8 cellular contexts compared by ENCODE assay signal in the genomic region with DNA sequence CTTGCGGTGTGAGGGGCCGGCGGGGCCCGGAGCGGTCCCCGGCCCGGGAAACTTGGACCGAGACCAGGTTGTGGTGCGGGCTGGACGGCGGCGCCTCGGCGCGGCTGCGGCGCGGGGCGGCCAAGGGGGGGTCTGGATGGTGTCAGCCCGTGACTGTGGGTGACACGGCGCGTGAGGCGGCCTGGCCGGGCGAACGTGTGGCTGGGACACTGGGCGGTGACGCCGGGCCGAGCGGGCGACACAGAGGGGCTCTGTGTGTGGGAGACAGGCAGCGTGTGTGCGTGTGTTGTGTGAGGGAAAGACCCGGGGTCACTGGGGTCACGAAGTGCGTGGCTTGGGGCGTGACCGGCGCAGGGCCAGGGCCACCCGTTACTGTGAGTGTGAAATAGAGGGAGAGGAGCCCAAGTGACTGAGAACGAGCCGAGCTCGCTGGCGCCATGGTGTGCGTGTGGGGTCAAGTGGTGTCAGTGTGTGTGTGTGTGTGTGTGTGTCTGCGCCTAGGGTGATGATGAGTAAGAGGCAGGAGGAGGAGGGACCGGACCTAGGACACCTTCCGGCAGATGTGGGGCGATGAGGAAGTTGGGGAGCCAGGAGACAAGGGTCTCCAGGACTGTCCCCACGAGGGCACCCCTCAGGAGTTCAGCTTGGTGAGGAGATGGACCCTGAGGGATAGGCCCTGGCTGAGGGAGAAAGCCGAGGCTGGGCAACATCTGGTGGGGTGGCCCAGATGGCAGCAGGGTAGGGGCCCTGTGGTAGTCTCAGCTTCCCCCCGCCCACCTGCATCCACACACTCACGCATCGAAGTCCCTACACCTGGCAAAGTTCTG. TPM values are rescaled to one million over a fixed set of nuclear protein-coding genes. Genes with fewer than 3 reads are reported as not detected.
DNase-seq lines count a peak whose midpoint lies in the region; ATAC-seq, FAIRE-seq and TF ChIP-seq lines count a peak whose summit lies in the region.

No MANE protein-coding gene starts in this region.

- H2AFZ ChIP-seq in HepG2 (ENCODE audit: low read length), result no peak overlapping the region

- H3K36me3 ChIP-seq in colonic mucosa (no peaks in the 10 kb centered on the region), HepG2 (replicated peaks in 1 of 2; ENCODE audit: control insufficient read depth in 1 of 2, insufficient read depth in 2 of 2, low read length in 2 of 2) (no peaks in the 10 kb centered on the region)

- H3K9ac ChIP-seq in colonic mucosa (ENCODE audit: low read depth in 2 of 2, low read length in 2 of 2) (peak overlapping the region; percentile 70 to 93), HepG2 (ENCODE audit: insufficient read depth, low read depth, low read length) (peak overlapping the region; percentile 77)

- DNase-seq in GDM1 (lab: John Stamatoyannopoulos, UW), result peak; percentile 66
- peak; percentile 83 for DNase-seq in HCEC 1CT
- peak; percentile 46 for DNase-seq in NCI-H1105 (lab: John Stamatoyannopoulos, UW)
- DNase-seq in activated CD4-positive, alpha-beta T cell treated with anti-CD3 and anti-CD28 coated beads for 24 hours (ENCODE audit: low read depth in 2 of 2), result peak; percentile 31 to 54
- peak; percentile 57 for DNase-seq in colonic mucosa
- peak; percentile 54 for DNase-seq in HepG2 (ENCODE audit: low spot score)
- peak; percentile 55 for DNase-seq in stimulated activated CD4-positive, alpha-beta T cell treated with anti-CD3 and anti-CD28 coated beads, Interleukin-4, amount 100 ng/mL, for 1 hour
- no peak for DNase-seq in NCI-H1694 treated with DMSO at 0.1 percent for 48 hours (lab: John Stamatoyannopoulos, UW)

- no peak for TF ChIP-seq CTCF in colonic mucosa (IDR thresholded peaks at IDR 0.05)
- TF ChIP-seq CTCF in HepG2 (CRISPR knock-in tag; IDR thresholded peaks at IDR 0.05), result peak; percentile 32

- no peaks in the 10 kb centered on the region for H4K20me1 ChIP-seq in HepG2 (ENCODE audit: insufficient read depth, low read length)

- TF ChIP-seq RAD21 in HepG2 (CRISPR knock-in tag; IDR thresholded peaks at IDR 0.05), result no peak

- H3K79me2 ChIP-seq in HepG2 (ENCODE audit: insufficient read depth, low read length), result peaks cover 19% of the 10 kb centered on the region

- H3K27ac ChIP-seq in colonic mucosa, result peak overlapping the region; percentile 74
- H3K27ac ChIP-seq in HepG2 (ENCODE audit: extremely low read length, insufficient read depth, low read length), result peak overlapping the region; percentile 51

- CTCF ChIA-PET in HepG2 (lab: Yijun Ruan, JAX; ENCODE audit: low intra/inter-chr PET ratio, low total read pairs), result interaction anchor here (1.8 kb wide), 1 partner anchor 16 kb away, joined by 8 read pairs; no protein-coding TSS in a partner anchor

- no peaks in the 10 kb centered on the region for H3K27me3 ChIP-seq in colonic mucosa
- H3K27me3 ChIP-seq in HepG2 (ENCODE audit: control insufficient read depth in 1 of 2, insufficient read depth in 2 of 2, low read length in 2 of 2), result peaks cover 0 to 7% of the 10 kb centered on the region in 2 experiments; a peak in 1 of 5 replicates

- peak overlapping the region; percentile 98 for H3K4me2 ChIP-seq in HepG2 (ENCODE audit: low read depth, low read length)

- intact Hi-C loops in colonic mucosa (cut with DNase I), result no loop called here
- intact Hi-C loops in HepG2 (cut with micrococcal nuclease; ENCODE audit: unreplicated experiment), result loop anchor here (2.0 kb wide), 1 partner anchor 62 kb away; no protein-coding TSS in a partner anchor

- no peak for TF ChIP-seq EP300 in HepG2 (IDR thresholded peaks at IDR 0.05; ENCODE audit: low read depth in 2 of 2, low read length in 2 of 2)
- TF ChIP-seq EP300 in HepG2 (CRISPR knock-in tag; IDR thresholded peaks at IDR 0.05; ENCODE audit: borderline replicate concordance), result no peak

- POLR2A ChIA-PET in HepG2 (lab: Yijun Ruan, JAX), result interaction anchor here (0.6 to 2.4 kb wide), 2 partner anchors 68 to 70 kb away, joined by 3 to 8 read pairs; no protein-coding TSS in a partner anchor

- H3K9me3 ChIP-seq in colonic mucosa (no peaks in the 10 kb centered on the region), HepG2 (ENCODE audit: low read length) (no peaks in the 10 kb centered on the region)

- TSS peak; percentile 54 for BruUV-seq in HepG2 (replicated peaks; lab: Mats Ljungman, UMichigan)

- peak overlapping the region; percentile 91 for H3K4me3 ChIP-seq in colonic mucosa
- peak overlapping the region; percentile 73 to 87 (median 79) for H3K4me3 ChIP-seq in HepG2 (replicated peaks in 1 of 3; ENCODE audit: insufficient read depth in 1 of 3, low read depth in 2 of 3, low read length in 3 of 3)

- in situ Hi-C loops in HepG2 (cut with HindIII; ENCODE audit: extremely low pct_ligation_motif_present, low pct_unique_long_range_greater_than_20kb), result no loop called here

- peak; percentile 52 to 66; a peak in 3 of 4 replicates for TF ChIP-seq POLR2A in HepG2 (IDR thresholded peaks at IDR 0.05; ENCODE audit: insufficient read depth in 1 of 2, low read depth in 2 of 2, low read length in 2 of 2)

- H3K4me1 ChIP-seq in colonic mucosa (no peaks in the 10 kb centered on the region), HepG2 (ENCODE audit: insufficient read depth, low read length) (peaks cover 43% of the 10 kb centered on the region)

- 5% methylated on average over 26 of the region's 56 CpGs for WGBS in HepG2 (ENCODE audit: low lambda C conversion rate)

- ATAC-seq in HepG2, result peak; percentile 31

- peak; percentile 46 for FAIRE-seq in HepG2 (lab: Jason Lieb, UNC)

TF ChIP-seq in HepG2, 621 proteins besides CTCF, POLR2A, EP300 and RAD21 (continues in another document):
- TF ChIP-seq, protein P1, sequence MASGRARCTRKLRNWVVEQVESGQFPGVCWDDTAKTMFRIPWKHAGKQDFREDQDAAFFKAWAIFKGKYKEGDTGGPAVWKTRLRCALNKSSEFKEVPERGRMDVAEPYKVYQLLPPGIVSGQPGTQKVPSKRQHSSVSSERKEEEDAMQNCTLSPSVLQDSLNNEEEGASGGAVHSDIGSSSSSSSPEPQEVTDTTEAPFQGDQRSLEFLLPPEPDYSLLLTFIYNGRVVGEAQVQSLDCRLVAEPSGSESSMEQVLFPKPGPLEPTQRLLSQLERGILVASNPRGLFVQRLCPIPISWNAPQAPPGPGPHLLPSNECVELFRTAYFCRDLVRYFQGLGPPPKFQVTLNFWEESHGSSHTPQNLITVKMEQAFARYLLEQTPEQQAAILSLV (CRISPR knock-in tag; IDR thresholded peaks at IDR 0.05; ENCODE audit: borderline replicate concordance), result no peak
- TF ChIP-seq, protein P2, sequence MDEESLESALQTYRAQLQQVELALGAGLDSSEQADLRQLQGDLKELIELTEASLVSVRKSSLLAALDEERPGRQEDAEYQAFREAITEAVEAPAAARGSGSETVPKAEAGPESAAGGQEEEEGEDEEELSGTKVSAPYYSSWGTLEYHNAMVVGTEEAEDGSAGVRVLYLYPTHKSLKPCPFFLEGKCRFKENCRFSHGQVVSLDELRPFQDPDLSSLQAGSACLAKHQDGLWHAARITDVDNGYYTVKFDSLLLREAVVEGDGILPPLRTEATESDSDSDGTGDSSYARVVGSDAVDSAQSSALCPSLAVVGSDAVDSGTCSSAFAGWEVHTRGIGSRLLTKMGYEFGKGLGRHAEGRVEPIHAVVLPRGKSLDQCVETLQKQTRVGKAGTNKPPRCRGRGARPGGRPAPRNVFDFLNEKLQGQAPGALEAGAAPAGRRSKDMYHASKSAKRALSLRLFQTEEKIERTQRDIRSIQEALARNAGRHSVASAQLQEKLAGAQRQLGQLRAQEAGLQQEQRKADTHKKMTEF (CRISPR knock-in tag; IDR thresholded peaks at IDR 0.05), result 0 out of 2 replicates have a peak, but pooled peaks have one; percentile 14
- no peak for TF ChIP-seq KDM1A (CRISPR knock-in tag; IDR thresholded peaks at IDR 0.05)

RNA-seq across cellular contexts. Expression of gene RELT, which starts 0.8 kb away (rescaled TPM):
- 1 to 10 TPM; 4.0 to 7.1 TPM for total RNA-seq in colonic mucosa
- total RNA-seq in HepG2 (2016; rRNA removed; fragmentation: Illumina TruSeq; extraction: Trizol), result 1.6 and 4.7 TPM in 2 replicates
- total RNA-seq in HepG2 (2016; cell fraction: cytosol; rRNA removed; fragmentation: Illumina TruSeq; extraction: Trizol; ENCODE audit: low read depth), result 2.8 and 3.4 TPM in 2 replicates
- 1.8 and 4.7 TPM in 2 replicates for total RNA-seq in HepG2 (2016; cell fraction: insoluble cytoplasmic fraction; rRNA removed; fragmentation: Illumina TruSeq; extraction: Trizol)
- 4.0 and 4.2 TPM in 2 replicates for total RNA-seq in HepG2 (2016; cell fraction: membrane; rRNA removed; fragmentation: Illumina TruSeq; extraction: Trizol)
- total RNA-seq in HepG2 (2016; cell fraction: nucleus; rRNA removed; fragmentation: Illumina TruSeq; extraction: Trizol), result 5.4 TPM in 2 replicates
- 2.5 and 3.5 TPM in 2 replicates for polyA plus RNA-seq in HepG2 (2011; rRNA removed)
- 2.1 and 3.1 TPM in 2 replicates for polyA plus RNA-seq in HepG2 (2011; cell fraction: cytosol; rRNA removed)
- polyA plus RNA-seq in HepG2 (2011; cell fraction: nucleus; rRNA removed), result 12.5 and 18.1 TPM in 2 replicates
- 1.0 and 2.7 TPM in 2 replicates for polyA plus RNA-seq in HepG2 (2012)
- polyA plus RNA-seq in HepG2 (2016; cell fraction: cytosol; fragmentation: Illumina TruSeq; extraction: Trizol; ENCODE audit: low read depth), result 0.36 and 0.55 TPM in 2 replicates
- 1.4 TPM in 2 replicates for polyA plus RNA-seq in HepG2 (2016; cell fraction: insoluble cytoplasmic fraction; fragmentation: Illumina TruSeq; extraction: Trizol; ENCODE audit: low read depth)
- 0.68 and 0.80 TPM in 2 replicates for polyA plus RNA-seq in HepG2 (2016; cell fraction: membrane; fragmentation: Illumina TruSeq; extraction: Trizol; ENCODE audit: low read depth)
- polyA plus RNA-seq in HepG2 (2016; cell fraction: nucleus; fragmentation: Illumina TruSeq; extraction: Trizol; ENCODE audit: insufficient read depth, low read depth), result 14.8 and 15.4 TPM in 2 replicates
- 7.0 and 19.1 TPM in 2 replicates for polyA minus RNA-seq in HepG2 (2011; rRNA and poly(A)+ RNA removed; ENCODE audit: low replicate concordance)
- polyA minus RNA-seq in HepG2 (2011; cell fraction: cytosol; rRNA and poly(A)+ RNA removed), result 1.7 and 2.0 TPM in 2 replicates
- polyA minus RNA-seq in HepG2 (2011; cell fraction: nucleus; rRNA and poly(A)+ RNA removed), result 5.2 and 7.6 TPM in 2 replicates
